Comparison of ENCODE assay signal across 14 cellular contexts in genomic region chr1:10064416-10065343, GRCh38. TPM values are rescaled to one million over a fixed set of nuclear protein-coding genes. Genes with fewer than 3 reads are reported as not detected.
DNase-seq lines count a peak whose midpoint lies in the region; ATAC-seq and TF ChIP-seq lines count a peak whose summit lies in the region.
"Had no signal": no experiment of that assay in that cellular context is flagged by ENCODE, and none has a peak within 500 bp of the region (broad histone marks: within the 10 kb centered on the region; RNA-seq: fewer than 3 reads in every experiment).

No MANE protein-coding gene starts in this region.

- no peaks in the 10 kb centered on the region for H3F3A ChIP-seq in PC-3 (ENCODE audit: low read length, unreplicated experiment)

- WGBS in heart right ventricle, 2 donors: 79 to 80% methylated on average over 8 of the region's 8 CpGs
- WGBS in right lobe of liver (ENCODE audit: insufficient coverage, low coverage, low lambda C conversion rate, missing lambda C conversion rate): 72% methylated on average over 7 of the region's 8 CpGs

- no peaks in the 10 kb centered on the region for H4K20me1 ChIP-seq in PC-3 (ENCODE audit: low read length)

- H3K9ac ChIP-seq in PC-3 (ENCODE audit: low read length): no peak overlapping the region

- TF ChIP-seq POLR2A in right lobe of liver (IDR thresholded peaks at IDR 0.05) (no peak), vagina (IDR thresholded peaks at IDR 0.05) (no peak)

- intact Hi-C loops in heart right ventricle (cut with DNase I) (loop anchor here in 2 of 10 donors (5.0 to 10.0 kb wide), 2 partner anchors 43 to 630 kb away; no protein-coding TSS in a partner anchor), Right ventricle myocardium superior (cut with DNase I) (no loop called here), right lobe of liver (cut with DNase I) (no loop called here), vagina (cut with DNase I) (no loop called here), PC-3 (cut with micrococcal nuclease) (no loop called here)

- H3K27ac ChIP-seq in heart right ventricle (peak overlapping the region; percentile 5 to 95 (median 64)), caudate nucleus (ENCODE audit: low read depth, low read length) (peak overlapping the region; percentile 58), right lobe of liver (peak overlapping the region; percentile 56 to 87 (median 63)), vagina (peak overlapping the region; percentile 87), PC-3 (ENCODE audit: low read length) (no peak overlapping the region)

- no peaks in the 10 kb centered on the region for H3K36me3 ChIP-seq in heart right ventricle
- H3K36me3 ChIP-seq in right lobe of liver: no peaks in the 10 kb centered on the region
- peaks cover 0 to 3% of the 10 kb centered on the region in 2 donors for H3K36me3 ChIP-seq in vagina
- H3K36me3 ChIP-seq in PC-3 (ENCODE audit: low read depth, low read length): no peaks in the 10 kb centered on the region
- H3K36me3 ChIP-seq: thoracic aorta had no signal

- no peak overlapping the region for H3K4me3 ChIP-seq in heart right ventricle
- no peak overlapping the region for H3K4me3 ChIP-seq in right lobe of liver
- H3K4me3 ChIP-seq in vagina: no peak overlapping the region
- H3K4me3 ChIP-seq in PC-3 (ENCODE audit: low read length): no peak overlapping the region
- H3K4me3 ChIP-seq: thoracic aorta had no signal

- POLR2A ChIA-PET in PC-3 (lab: Charles Lee; ENCODE audit: unreplicated experiment): no interaction called here

- TF ChIP-seq CTCF in heart right ventricle (IDR thresholded peaks at IDR 0.05) (no peak), right lobe of liver (IDR thresholded peaks at IDR 0.05) (no peak), vagina (IDR thresholded peaks at IDR 0.05) (no peak), PC-3 (conservative IDR thresholded peaks at IDR 0.05; ENCODE audit: low read depth, low read length) (no peak)

- peaks cover 20 to 72% (median 54%) of the 10 kb centered on the region in 9 donors for H3K4me1 ChIP-seq in heart right ventricle
- peaks cover 0 to 12% (median 4%) of the 10 kb centered on the region in 4 donors for H3K4me1 ChIP-seq in right lobe of liver
- H3K4me1 ChIP-seq in vagina: peaks cover 82% of the 10 kb centered on the region
- 0 out of 2 replicates have a peak, but pooled peaks cover 6% of the 10 kb centered on the region for H3K4me1 ChIP-seq in PC-3 (ENCODE audit: insufficient read depth, low read length)

- DNase-seq in heart right ventricle (no peak), Right ventricle myocardium superior (no peak), caudate nucleus (lab: John Stamatoyannopoulos, UW) (no peak), right lobe of liver (no peak), vagina (ENCODE audit: extremely low spot score in 2 of 2) (no peak), NCI-H1048 (lab: John Stamatoyannopoulos, UW) (no peak), PC-3 (no peak)
- DNase-seq: activated CD4-positive, alpha-beta T cell treated with anti-CD3 and anti-CD28 coated beads, Interleukin-2, amount 10 ng/mL, durations not matched to agents 24 days and 14 days; activated naive CD4-positive, alpha-beta T cell; mesenchymal stem cell; NCI-H1092 treated with DMSO at 0.1 percent for 48 hours; NCI-H510A treated with DMSO at 0.1 percent for 48 hours had no signal

- CTCF ChIA-PET in PC-3 (lab: Charles Lee): no interaction called here

- H3K9me3 ChIP-seq in heart right ventricle (no peaks in the 10 kb centered on the region), right lobe of liver (no peaks in the 10 kb centered on the region), vagina (no peaks in the 10 kb centered on the region), PC-3 (ENCODE audit: low read length) (no peaks in the 10 kb centered on the region)
- H3K9me3 ChIP-seq: thoracic aorta had no signal

- no peak overlapping the region for H2AFZ ChIP-seq in PC-3 (ENCODE audit: low read length)

- H3K79me2 ChIP-seq in PC-3 (ENCODE audit: low read length): peaks cover 62% of the 10 kb centered on the region

- no peaks in the 10 kb centered on the region for H3K27me3 ChIP-seq in heart right ventricle
- no peaks in the 10 kb centered on the region for H3K27me3 ChIP-seq in right lobe of liver
- H3K27me3 ChIP-seq in vagina: no peaks in the 10 kb centered on the region
- H3K27me3 ChIP-seq in PC-3 (ENCODE audit: low read length): no peaks in the 10 kb centered on the region

- H3K9me2 ChIP-seq in PC-3 (replicated peaks; ENCODE audit: low read length): no peaks in the 10 kb centered on the region

- no peak for ATAC-seq in heart right ventricle
- ATAC-seq in Right ventricle myocardium superior (ENCODE audit: poor library complexity): no peak
- ATAC-seq in right lobe of liver: peak in 1 of 4 donors; percentile 17
- no peak for ATAC-seq in PC-3
- no peak for ATAC-seq in GM21367 (IDR thresholded peaks at IDR 0.05; ENCODE audit: unreplicated experiment)

- BruUV-seq in PC-3 (replicated peaks; lab: Mats Ljungman, UMichigan): no TSS peak

- no peak overlapping the region for H3K4me2 ChIP-seq in PC-3 (ENCODE audit: low read length)

RNA-seq across cellular contexts. Expression of gene UBE4B, which starts 31.9 kb away (rescaled TPM):
- 10 to 100 TPM; 59.0 to 87.3 (median 69.2) TPM for total RNA-seq in heart right ventricle
- 10 to 100 TPM; 18.3 to 23.4 TPM for polyA plus RNA-seq in heart right ventricle
- 74.3 TPM for total RNA-seq in Right ventricle myocardium superior
- 10 to 100 TPM; 11.4 to 27.9 (median 22.6) TPM for total RNA-seq in right lobe of liver
- 51.1 TPM for total RNA-seq in vagina
- total RNA-seq in PC-3 (2014; rRNA removed): 37.9 and 42.1 TPM in 2 replicates
